8 cellular contexts compared by ENCODE assay signal in genomic region chr10:68550747-68551411, GRCh38. TPM values are rescaled to one million over a fixed set of nuclear protein-coding genes. Genes with fewer than 3 reads are reported as not detected.
DNase-seq lines count a peak whose midpoint lies in the region; ATAC-seq and TF ChIP-seq lines count a peak whose summit lies in the region.

No MANE protein-coding gene starts in this region.

- H3K9me3 ChIP-seq in upper lobe of right lung: no peaks in the 10 kb centered on the region

- H3K4me1 Mint-ChIP-seq in T-helper 2 cell treated with Interferon-gamma antibody and Interleukin-4, amounts not matched to agents 5 μg/mL and 100 μg/mL, for 36 hours (ENCODE audit: low read depth): peaks cover 2% of the 10 kb centered on the region
- no peaks in the 10 kb centered on the region for H3K4me1 Mint-ChIP-seq in effector memory CD8-positive, alpha-beta T cell (ENCODE audit: low read depth in 2 of 2)

- no peaks in the 10 kb centered on the region for H3K36me3 ChIP-seq in H7 (replicated peaks; ENCODE audit: control insufficient read depth, insufficient read depth, low read length)
- no peaks in the 10 kb centered on the region for H3K36me3 ChIP-seq in upper lobe of right lung

- no peak overlapping the region for H3K27ac Mint-ChIP-seq in T-helper 2 cell treated with Interferon-gamma antibody and Interleukin-4, amounts not matched to agents 5 μg/mL and 100 μg/mL, for 36 hours
- no peak overlapping the region for H3K27ac Mint-ChIP-seq in effector memory CD8-positive, alpha-beta T cell

- ATAC-seq in effector memory CD8-positive, alpha-beta T cell (replicated peaks): peak; percentile 83
- peak; percentile 95 for ATAC-seq in upper lobe of right lung

- intact Hi-C loops in upper lobe of right lung (cut with DNase I): no loop called here

- no peaks in the 10 kb centered on the region for H3K27me3 Mint-ChIP-seq in T-helper 2 cell treated with Interferon-gamma antibody and Interleukin-4, amounts not matched to agents 5 μg/mL and 100 μg/mL, for 36 hours (ENCODE audit: low read depth)
- no peaks in the 10 kb centered on the region for H3K27me3 Mint-ChIP-seq in effector memory CD8-positive, alpha-beta T cell

- no peaks in the 10 kb centered on the region for H3K36me3 Mint-ChIP-seq in T-helper 2 cell treated with Interferon-gamma antibody and Interleukin-4, amounts not matched to agents 5 μg/mL and 100 μg/mL, for 36 hours (ENCODE audit: low read depth)
- no peaks in the 10 kb centered on the region for H3K36me3 Mint-ChIP-seq in effector memory CD8-positive, alpha-beta T cell (ENCODE audit: insufficient read depth)

- DNase-seq in NCI-H2171 treated with DMSO at 0.1 percent for 48 hours (lab: John Stamatoyannopoulos, UW): peak; percentile 42
- DNase-seq in NCI-H2171 (lab: John Stamatoyannopoulos, UW): no peak
- peak; percentile 81 for DNase-seq in H7
- DNase-seq in NCI-H128 (lab: John Stamatoyannopoulos, UW; ENCODE audit: unreplicated experiment): peak; percentile 26
- peak; percentile 35 for DNase-seq in T-helper 2 cell treated with Interferon-gamma antibody and Interleukin-4, amounts not matched to agents 5 μg/mL and 100 μg/mL, for 36 hours (ENCODE audit: low spot score)
- DNase-seq in effector memory CD8-positive, alpha-beta T cell: peak; percentile 36 to 47 (median 43)
- DNase-seq in medulla oblongata (ENCODE audit: extremely low spot score): peak; percentile 85
- no peak for DNase-seq in upper lobe of right lung

- no peak overlapping the region for H3K27ac ChIP-seq in upper lobe of right lung

- no peaks in the 10 kb centered on the region for H3K9me3 Mint-ChIP-seq in T-helper 2 cell treated with Interferon-gamma antibody and Interleukin-4, amounts not matched to agents 5 μg/mL and 100 μg/mL, for 36 hours
- H3K9me3 Mint-ChIP-seq in effector memory CD8-positive, alpha-beta T cell: no peaks in the 10 kb centered on the region

- H3K27me3 ChIP-seq in H7 (ENCODE audit: control insufficient read depth, insufficient read depth, low read length) (no peaks in the 10 kb centered on the region), upper lobe of right lung (no peaks in the 10 kb centered on the region)

- H3K4me3 ChIP-seq in H7 (ENCODE audit: insufficient read depth, low read depth, low read length) (no peak overlapping the region), upper lobe of right lung (no peak overlapping the region)

- peak; percentile 86 for TF ChIP-seq CTCF in upper lobe of right lung (IDR thresholded peaks at IDR 0.05)

- no peaks in the 10 kb centered on the region for H3K4me1 ChIP-seq in upper lobe of right lung

- H3K4me3 Mint-ChIP-seq in T-helper 2 cell treated with Interferon-gamma antibody and Interleukin-4, amounts not matched to agents 5 μg/mL and 100 μg/mL, for 36 hours: no peak overlapping the region
- H3K4me3 Mint-ChIP-seq in effector memory CD8-positive, alpha-beta T cell: no peak overlapping the region

RNA-seq across cellular contexts. Expression of gene TET1, which starts 9.3 kb away (rescaled TPM):
- 27.5 and 47.6 TPM in 2 replicates for total RNA-seq in H7 (2014; rRNA removed; shearing (Covaris generic))
- total RNA-seq in upper lobe of right lung: 2.1 TPM

RNA-seq across cellular contexts. Expression of gene SLC25A16, which starts 23.6 kb away (rescaled TPM):
- total RNA-seq in H7 (2014; rRNA removed; shearing (Covaris generic)): 5.1 and 5.4 TPM in 2 replicates
- total RNA-seq in upper lobe of right lung: 36.2 TPM

Comparison
In these comparisons a context has a peak if more than half of its experiments do, and no peak if none do; other contexts are left out.
1. DNase-seq: peak in NCI-H2171 treated with DMSO at 0.1 percent for 48 hours (single experiment), H7 (single experiment), NCI-H128 (single experiment), T-helper 2 cell treated with Interferon-gamma antibody and Interleukin-4, amounts not matched to agents 5 μg/mL and 100 μg/mL, for 36 hours (single experiment), effector memory CD8-positive, alpha-beta T cell (3 of 3) and medulla oblongata (single experiment); none in NCI-H2171 (single experiment) and upper lobe of right lung (single experiment).